ENCODE assay signal across 12 cellular contexts in the genomic region with DNA sequence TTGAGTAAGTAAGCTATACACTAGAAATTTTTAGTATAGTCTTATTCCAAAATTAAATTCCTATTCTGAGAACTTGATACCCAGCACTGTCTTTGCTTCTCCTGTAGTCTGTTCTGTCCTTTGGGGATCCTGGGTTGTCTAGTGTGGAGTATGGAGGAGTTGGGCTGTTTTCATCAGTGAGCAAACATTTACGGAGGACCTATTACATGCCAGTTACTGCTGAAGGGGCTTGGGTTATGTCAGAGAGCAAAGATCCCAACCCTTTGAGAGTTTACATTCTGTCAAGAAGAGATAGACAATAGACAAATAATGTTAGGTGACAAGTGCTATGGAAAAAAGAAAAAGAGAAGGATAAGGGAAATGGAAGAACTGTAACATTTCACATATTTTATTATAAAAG. TPM values are rescaled to one million over a fixed set of nuclear protein-coding genes. Genes with fewer than 3 reads are reported as not detected.
A peak's percentile ranks its signal among the peaks of the same experiment; 100 is the strongest.
DNase-seq lines count a peak whose midpoint lies in the region; ATAC-seq and TF ChIP-seq lines count a peak whose summit lies in the region.
"Had no signal": no experiment of that assay in that cellular context is flagged by ENCODE, and none has a peak within 500 bp of the region (broad histone marks: within the 10 kb centered on the region; RNA-seq: fewer than 3 reads in every experiment).

No MANE protein-coding gene starts in this region.

- no peak overlapping the region for H3K4me3 ChIP-seq in spleen
- H3K4me3 ChIP-seq: HAP-1 had no signal

- H3K4me1 Mint-ChIP-seq in activated naive CD4-positive, alpha-beta T cell treated with anti-CD3 and anti-CD28 coated beads, Interleukin-2, amount 50 U/mL, for 24 hours: peaks cover 92% of the 10 kb centered on the region
- peaks cover 79% of the 10 kb centered on the region for H3K4me1 Mint-ChIP-seq in central memory CD8-positive, alpha-beta T cell

- H3K9me3 ChIP-seq in spleen: no peaks in the 10 kb centered on the region
- H3K9me3 ChIP-seq: HAP-1 had no signal

- no peaks in the 10 kb centered on the region for H3K27me3 ChIP-seq in spleen (replicated peaks in 1 of 7)

- 76 to 89% (median 81%) methylated on average over 1 of the region's 1 CpG for WGBS in spleen, 5 donors

- TF ChIP-seq CTCF in spleen (IDR thresholded peaks at IDR 0.05 in 8 of 11, conservative IDR thresholded peaks at IDR 0.05 in 3 of 11): no peak

- H3K36me3 Mint-ChIP-seq in activated naive CD4-positive, alpha-beta T cell treated with anti-CD3 and anti-CD28 coated beads, Interleukin-2, amount 50 U/mL, for 24 hours: no peaks in the 10 kb centered on the region
- peaks cover 26% of the 10 kb centered on the region for H3K36me3 Mint-ChIP-seq in central memory CD8-positive, alpha-beta T cell (ENCODE audit: insufficient read depth)

- peaks cover 44 to 100% (median 90%) of the 10 kb centered on the region in 6 donors for H3K4me1 ChIP-seq in spleen

- H3K27me3 Mint-ChIP-seq in activated naive CD4-positive, alpha-beta T cell treated with anti-CD3 and anti-CD28 coated beads, Interleukin-2, amount 50 U/mL, for 24 hours: no peaks in the 10 kb centered on the region
- no peaks in the 10 kb centered on the region for H3K27me3 Mint-ChIP-seq in central memory CD8-positive, alpha-beta T cell

- peak overlapping the region; percentile 74 for H3K27ac Mint-ChIP-seq in activated naive CD4-positive, alpha-beta T cell treated with anti-CD3 and anti-CD28 coated beads, Interleukin-2, amount 50 U/mL, for 24 hours
- H3K27ac Mint-ChIP-seq in central memory CD8-positive, alpha-beta T cell (ENCODE audit: low read depth): peak overlapping the region; percentile 85

- ATAC-seq in central memory CD8-positive, alpha-beta T cell (replicated peaks; ENCODE audit: extremely low read depth, poor library complexity, severe bottlenecking): no peak
- no peak for ATAC-seq in HG02981 (IDR thresholded peaks at IDR 0.05; ENCODE audit: unreplicated experiment)

- DNase-seq in activated naive CD4-positive, alpha-beta T cell treated with Interleukin-2 at 50 U/mL for 16 hours: no peak
- DNase-seq in NCI-H82 treated with DMSO at 0.1 percent for 48 hours (lab: John Stamatoyannopoulos, UW; ENCODE audit: unreplicated experiment) (peak; percentile 74), spleen (no peak), DMS153 (lab: John Stamatoyannopoulos, UW) (no peak), GF-D8 (lab: John Stamatoyannopoulos, UW) (no peak)
- DNase-seq in central memory CD8-positive, alpha-beta T cell (ENCODE audit: low spot score in 2 of 2): no peak
- DNase-seq: effector CD4-positive, alpha-beta T cell; foreskin melanocyte; retina had no signal

- intact Hi-C loops in spleen (cut with DNase I; ENCODE audit: low total_unique reads): no loop called here

- TF ChIP-seq POLR2A in spleen (IDR thresholded peaks at IDR 0.05): no peak

- peak overlapping the region in 6 of 8 donors; percentile 2 to 65 (median 30) for H3K27ac ChIP-seq in spleen

- no peaks in the 10 kb centered on the region for H3K36me3 ChIP-seq in spleen
- H3K36me3 ChIP-seq: HAP-1 had no signal

- H3K9me3 Mint-ChIP-seq in activated naive CD4-positive, alpha-beta T cell treated with anti-CD3 and anti-CD28 coated beads, Interleukin-2, amount 50 U/mL, for 24 hours: no peaks in the 10 kb centered on the region
- no peaks in the 10 kb centered on the region for H3K9me3 Mint-ChIP-seq in central memory CD8-positive, alpha-beta T cell

- H3K4me3 Mint-ChIP-seq in activated naive CD4-positive, alpha-beta T cell treated with anti-CD3 and anti-CD28 coated beads, Interleukin-2, amount 50 U/mL, for 24 hours: peak overlapping the region; percentile 5
- no peak overlapping the region for H3K4me3 Mint-ChIP-seq in central memory CD8-positive, alpha-beta T cell

RNA-seq across cellular contexts. Expression of gene TRAPPC10, which starts 9.0 kb away (rescaled TPM):
- total RNA-seq in spleen: 10 to 100 TPM; 62.2 to 83.2 (median 67.1) TPM
- 10 to 100 TPM in 1 of 3 donors, 1 to 10 TPM in 2; 6.0 to 10.4 (median 6.3) TPM for polyA plus RNA-seq in spleen
